ENCODE assay signal across 8 cellular contexts in the genomic region with DNA sequence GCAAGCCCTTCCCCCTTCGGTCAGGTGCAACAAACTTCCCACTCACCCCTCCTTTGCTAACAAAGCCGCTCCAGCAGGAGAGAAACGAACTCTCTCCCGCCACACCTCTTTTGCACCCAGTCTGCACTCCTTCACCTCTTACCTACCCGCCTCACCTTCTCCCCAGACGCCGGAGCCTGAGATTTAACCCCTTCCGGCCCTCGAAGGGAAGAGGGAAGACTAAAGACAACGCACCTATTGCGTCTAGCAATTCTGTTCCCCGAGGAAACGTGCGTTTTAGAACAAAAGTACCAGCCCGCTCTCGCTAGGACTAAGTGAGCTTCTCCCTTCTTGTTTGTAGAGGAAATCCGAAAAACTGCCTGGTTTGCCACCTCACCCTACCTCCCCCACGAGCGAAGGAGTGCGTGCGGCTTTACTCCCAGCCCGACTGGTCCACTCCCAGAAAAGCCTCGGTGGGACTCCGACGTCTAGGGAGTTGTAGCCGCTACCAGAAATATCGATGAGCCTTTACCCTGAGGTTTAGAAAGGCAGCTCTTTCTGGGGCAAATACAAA. TPM values are rescaled to one million over a fixed set of nuclear protein-coding genes. Genes with fewer than 3 reads are reported as not detected.
DNase-seq lines count a peak whose midpoint lies in the region; ATAC-seq, FAIRE-seq and TF ChIP-seq lines count a peak whose summit lies in the region.

No MANE protein-coding gene starts in this region.

- no peak for TF ChIP-seq CTCF in psoas muscle (IDR thresholded peaks at IDR 0.05)

- H3K4me1 ChIP-seq in psoas muscle = peaks cover 26% of the 10 kb centered on the region

- no peaks in the 10 kb centered on the region for H3K27me3 ChIP-seq in psoas muscle (ENCODE audit: insufficient read depth in 3 of 3, low read length in 2 of 3)

- H3K27ac ChIP-seq in psoas muscle = peak overlapping the region; percentile 94

- H3K36me3 ChIP-seq in psoas muscle (ENCODE audit: insufficient read depth in 1 of 2, low read depth in 1 of 2) = peaks cover 0 to 8% of the 10 kb centered on the region in 2 donors

- intact Hi-C loops in left ventricle myocardium superior (cut with micrococcal nuclease) = no loop called here
- intact Hi-C loops in psoas muscle (cut with DNase I) = loop anchor here in 1 of 2 donors (5.0 kb wide), 1 partner anchor 165 kb away; no protein-coding TSS in a partner anchor

- DNase-seq in GM12891 (ENCODE audit: insufficient read length, low spot score) = peak; percentile 45
- peak; percentile 79 for DNase-seq in NCI-H1105 treated with DMSO at 0.1 percent for 48 hours (lab: John Stamatoyannopoulos, UW)
- peak; percentile 48 for DNase-seq in T follicular helper cell (ENCODE audit: low read depth)
- peak; percentile 77 for DNase-seq in amniotic epithelial cell (ENCODE audit: low read depth)
- DNase-seq in left ventricle myocardium superior = peak; percentile 72
- DNase-seq in psoas muscle = peak; percentile 56 to 78
- peak; percentile 85 for DNase-seq in urothelium cell line (ENCODE audit: low spot score)

- no peaks in the 10 kb centered on the region for H3K9me3 ChIP-seq in psoas muscle

- ATAC-seq in HG02678 (IDR thresholded peaks at IDR 0.05; ENCODE audit: unreplicated experiment) (peak; percentile 62), left ventricle myocardium superior (peak; percentile 91), psoas muscle (peak; percentile 88 to 92 (median 92))

- TF ChIP-seq POLR2A in GM12891 (IDR thresholded peaks at IDR 0.05; ENCODE audit: low read depth, low read length) = peak; percentile 61

- FAIRE-seq in GM12891 (lab: Jason Lieb, UNC) (no peak), urothelium cell line (lab: Jason Lieb, UNC) (peak; percentile 44)

- peak overlapping the region; percentile 94 for H3K4me3 ChIP-seq in psoas muscle

- WGBS in psoas muscle, 3 donors = 0% methylated on average over 27 of the region's 27 CpGs

TF ChIP-seq in GM12891, 5 proteins besides CTCF, POLR2A, EP300 and RAD21:
- peak; percentile 80; the same call in 1 of the 2 replicates for TF ChIP-seq POU2F2 (IDR thresholded peaks at IDR 0.05; ENCODE audit: low read depth, low read length)
- no peak; the same call in none of the 2 replicates for TF ChIP-seq POLR2AphosphoS5 (IDR thresholded peaks at IDR 0.05; ENCODE audit: low read depth, low read length)
- peak; percentile 61; the same call in 1 of the 2 replicates for TF ChIP-seq TAF1 (IDR thresholded peaks at IDR 0.05; ENCODE audit: low read depth, low read length)

RNA-seq across cellular contexts. Expression of gene PEX13, which starts 0.4 kb away (rescaled TPM):
- 6.0 TPM for polyA plus RNA-seq in GM12891 (2012; ENCODE audit: low read depth, missing spikeins)
- total RNA-seq in left ventricle myocardium superior (25.7 TPM), psoas muscle (10 to 100 TPM; 20.9 to 29.2 (median 22.5) TPM)
- 10 to 100 TPM; 11.3 to 23.5 (median 13.8) TPM for polyA plus RNA-seq in psoas muscle

RNA-seq across cellular contexts. Expression of gene PUS10, which starts 1.0 kb away (rescaled TPM):
- 6.5 TPM for polyA plus RNA-seq in GM12891 (2012; ENCODE audit: low read depth, missing spikeins)
- total RNA-seq in left ventricle myocardium superior = 5.5 TPM
- 1 to 10 TPM; 1.8 to 5.1 (median 3.8) TPM for total RNA-seq in psoas muscle
- 1 to 10 TPM; 1.4 to 2.9 (median 1.6) TPM for polyA plus RNA-seq in psoas muscle

RNA-seq across cellular contexts. Expression of gene SANBR, which starts 48.6 kb away (rescaled TPM):
- polyA plus RNA-seq in GM12891 (2012; ENCODE audit: low read depth, missing spikeins) = 2.3 TPM
- 6.4 TPM for total RNA-seq in left ventricle myocardium superior
- 1 to 10 TPM; 2.3 to 5.0 (median 2.9) TPM for total RNA-seq in psoas muscle
- polyA plus RNA-seq in psoas muscle = 1 to 10 TPM; 1.6 to 2.3 (median 1.6) TPM

Comparison
In these comparisons a context has a peak if more than half of its experiments do, and no peak if none do; other contexts are left out.
1. Peak in every context shown above with its lines: DNase-seq, ATAC-seq, H3K4me3 ChIP-seq and H3K27ac ChIP-seq.